In genomic region chr13:44918323-44919102, GRCh38 we compare ENCODE assay signal across 1 cellular context.
TF ChIP-seq lines count a peak whose summit lies in the region.

No MANE protein-coding gene starts in this region.

TF ChIP-seq in HepG2, 621 proteins besides CTCF, POLR2A, EP300 and RAD21 (continued from another document and continues in another):
- TF ChIP-seq, protein P1, sequence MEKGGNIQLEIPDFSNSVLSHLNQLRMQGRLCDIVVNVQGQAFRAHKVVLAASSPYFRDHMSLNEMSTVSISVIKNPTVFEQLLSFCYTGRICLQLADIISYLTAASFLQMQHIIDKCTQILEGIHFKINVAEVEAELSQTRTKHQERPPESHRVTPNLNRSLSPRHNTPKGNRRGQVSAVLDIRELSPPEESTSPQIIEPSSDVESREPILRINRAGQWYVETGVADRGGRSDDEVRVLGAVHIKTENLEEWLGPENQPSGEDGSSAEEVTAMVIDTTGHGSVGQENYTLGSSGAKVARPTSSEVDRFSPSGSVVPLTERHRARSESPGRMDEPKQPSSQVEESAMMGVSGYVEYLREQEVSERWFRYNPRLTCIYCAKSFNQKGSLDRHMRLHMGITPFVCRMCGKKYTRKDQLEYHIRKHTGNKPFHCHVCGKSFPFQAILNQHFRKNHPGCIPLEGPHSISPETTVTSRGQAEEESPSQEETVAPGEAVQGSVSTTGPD (CRISPR knock-in tag; IDR thresholded peaks at IDR 0.05) = no peak
- TF ChIP-seq EZH2 (conservative IDR thresholded peaks at IDR 0.05; ENCODE audit: low read depth, low read length) = no peak
- peak; percentile 13; the same call in 1 of the 2 replicates for TF ChIP-seq TFDP2 (CRISPR knock-in tag; IDR thresholded peaks at IDR 0.05)
- peak; percentile 50; the same call in 1 of the 3 replicates for TF ChIP-seq MXI1 (IDR thresholded peaks at IDR 0.05; ENCODE audit: borderline replicate concordance, low read depth, low read length)
- peak; percentile 5; the same call in 1 of the 2 replicates for TF ChIP-seq ZNF563 (CRISPR knock-in tag; IDR thresholded peaks at IDR 0.05)
- 0 out of 2 replicates have a peak, but pooled peaks have one; percentile 7 for TF ChIP-seq ZNF761 (CRISPR knock-in tag; conservative IDR thresholded peaks at IDR 0.05)
- TF ChIP-seq TAF1 (CRISPR knock-in tag; IDR thresholded peaks at IDR 0.05) = peak; percentile 29; the same call in 1 of the 2 replicates
- TF ChIP-seq ZNF292 (CRISPR knock-in tag; IDR thresholded peaks at IDR 0.05; ENCODE audit: borderline replicate concordance, low read depth) = peak; percentile 83
- no peak for TF ChIP-seq NR2F2 (IDR thresholded peaks at IDR 0.05; ENCODE audit: borderline replicate concordance, low read depth)
- TF ChIP-seq ELF3 (CRISPR knock-in tag; IDR thresholded peaks at IDR 0.05) = 0 out of 2 replicates have a peak, but pooled peaks have one; percentile 39
- 0 out of 2 replicates have a peak, but pooled peaks have one; percentile 33 for TF ChIP-seq ETV6 (CRISPR knock-in tag; conservative IDR thresholded peaks at IDR 0.05)
- 0 out of 4 replicates have a peak, but pooled peaks of 1 of the 2 experiments have one; percentile 6 for TF ChIP-seq ATF4 (CRISPR knock-in tag; IDR thresholded peaks at IDR 0.05)
- peak; percentile 48 for TF ChIP-seq STAG1 (CRISPR knock-in tag; IDR thresholded peaks at IDR 0.05)
- no peak for TF ChIP-seq ETS1 (CRISPR knock-in tag; IDR thresholded peaks at IDR 0.05)
- TF ChIP-seq, protein P2, sequence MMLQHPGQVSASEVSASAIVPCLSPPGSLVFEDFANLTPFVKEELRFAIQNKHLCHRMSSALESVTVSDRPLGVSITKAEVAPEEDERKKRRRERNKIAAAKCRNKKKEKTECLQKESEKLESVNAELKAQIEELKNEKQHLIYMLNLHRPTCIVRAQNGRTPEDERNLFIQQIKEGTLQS (CRISPR knock-in tag; IDR thresholded peaks at IDR 0.05) = peak; percentile 80
- TF ChIP-seq, protein P3, sequence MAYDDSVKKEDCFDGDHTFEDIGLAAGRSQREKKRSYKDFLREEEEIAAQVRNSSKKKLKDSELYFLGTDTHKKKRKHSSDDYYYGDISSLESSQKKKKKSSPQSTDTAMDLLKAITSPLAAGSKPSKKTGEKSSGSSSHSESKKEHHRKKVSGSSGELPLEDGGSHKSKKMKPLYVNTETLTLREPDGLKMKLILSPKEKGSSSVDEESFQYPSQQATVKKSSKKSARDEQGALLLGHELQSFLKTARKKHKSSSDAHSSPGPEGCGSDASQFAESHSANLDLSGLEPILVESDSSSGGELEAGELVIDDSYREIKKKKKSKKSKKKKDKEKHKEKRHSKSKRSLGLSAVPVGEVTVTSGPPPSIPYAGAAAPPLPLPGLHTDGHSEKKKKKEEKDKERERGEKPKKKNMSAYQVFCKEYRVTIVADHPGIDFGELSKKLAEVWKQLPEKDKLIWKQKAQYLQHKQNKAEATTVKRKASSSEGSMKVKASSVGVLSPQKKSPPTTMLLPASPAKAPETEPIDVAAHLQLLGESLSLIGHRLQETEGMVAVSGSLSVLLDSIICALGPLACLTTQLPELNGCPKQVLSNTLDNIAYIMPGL (CRISPR knock-in tag; IDR thresholded peaks at IDR 0.05; ENCODE audit: borderline replicate concordance in 1 of 2, low read depth in 1 of 2) = peak; percentile 70 to 95
- TF ChIP-seq, protein P4, sequence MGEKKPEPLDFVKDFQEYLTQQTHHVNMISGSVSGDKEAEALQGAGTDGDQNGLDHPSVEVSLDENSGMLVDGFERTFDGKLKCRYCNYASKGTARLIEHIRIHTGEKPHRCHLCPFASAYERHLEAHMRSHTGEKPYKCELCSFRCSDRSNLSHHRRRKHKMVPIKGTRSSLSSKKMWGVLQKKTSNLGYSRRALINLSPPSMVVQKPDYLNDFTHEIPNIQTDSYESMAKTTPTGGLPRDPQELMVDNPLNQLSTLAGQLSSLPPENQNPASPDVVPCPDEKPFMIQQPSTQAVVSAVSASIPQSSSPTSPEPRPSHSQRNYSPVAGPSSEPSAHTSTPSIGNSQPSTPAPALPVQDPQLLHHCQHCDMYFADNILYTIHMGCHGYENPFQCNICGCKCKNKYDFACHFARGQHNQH (CRISPR knock-in tag; IDR thresholded peaks at IDR 0.05) = no peak
- TF ChIP-seq, protein P5, sequence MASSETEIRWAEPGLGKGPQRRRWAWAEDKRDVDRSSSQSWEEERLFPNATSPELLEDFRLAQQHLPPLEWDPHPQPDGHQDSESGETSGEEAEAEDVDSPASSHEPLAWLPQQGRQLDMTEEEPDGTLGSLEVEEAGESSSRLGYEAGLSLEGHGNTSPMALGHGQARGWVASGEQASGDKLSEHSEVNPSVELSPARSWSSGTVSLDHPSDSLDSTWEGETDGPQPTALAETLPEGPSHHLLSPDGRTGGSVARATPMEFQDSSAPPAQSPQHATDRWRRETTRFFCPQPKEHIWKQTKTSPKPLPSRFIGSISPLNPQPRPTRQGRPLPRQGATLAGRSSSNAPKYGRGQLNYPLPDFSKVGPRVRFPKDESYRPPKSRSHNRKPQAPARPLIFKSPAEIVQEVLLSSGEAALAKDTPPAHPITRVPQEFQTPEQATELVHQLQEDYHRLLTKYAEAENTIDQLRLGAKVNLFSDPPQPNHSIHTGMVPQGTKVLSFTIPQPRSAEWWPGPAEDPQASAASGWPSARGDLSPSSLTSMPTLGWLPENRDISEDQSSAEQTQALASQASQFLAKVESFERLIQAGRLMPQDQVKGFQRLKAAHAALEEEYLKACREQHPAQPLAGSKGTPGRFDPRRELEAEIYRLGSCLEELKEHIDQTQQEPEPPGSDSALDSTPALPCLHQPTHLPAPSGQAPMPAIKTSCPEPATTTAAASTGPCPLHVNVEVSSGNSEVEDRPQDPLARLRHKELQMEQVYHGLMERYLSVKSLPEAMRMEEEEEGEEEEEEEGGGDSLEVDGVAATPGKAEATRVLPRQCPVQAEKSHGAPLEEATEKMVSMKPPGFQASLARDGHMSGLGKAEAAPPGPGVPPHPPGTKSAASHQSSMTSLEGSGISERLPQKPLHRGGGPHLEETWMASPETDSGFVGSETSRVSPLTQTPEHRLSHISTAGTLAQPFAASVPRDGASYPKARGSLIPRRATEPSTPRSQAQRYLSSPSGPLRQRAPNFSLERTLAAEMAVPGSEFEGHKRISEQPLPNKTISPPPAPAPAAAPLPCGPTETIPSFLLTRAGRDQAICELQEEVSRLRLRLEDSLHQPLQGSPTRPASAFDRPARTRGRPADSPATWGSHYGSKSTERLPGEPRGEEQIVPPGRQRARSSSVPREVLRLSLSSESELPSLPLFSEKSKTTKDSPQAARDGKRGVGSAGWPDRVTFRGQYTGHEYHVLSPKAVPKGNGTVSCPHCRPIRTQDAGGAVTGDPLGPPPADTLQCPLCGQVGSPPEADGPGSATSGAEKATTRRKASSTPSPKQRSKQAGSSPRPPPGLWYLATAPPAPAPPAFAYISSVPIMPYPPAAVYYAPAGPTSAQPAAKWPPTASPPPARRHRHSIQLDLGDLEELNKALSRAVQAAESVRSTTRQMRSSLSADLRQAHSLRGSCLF (CRISPR knock-in tag; IDR thresholded peaks at IDR 0.05; ENCODE audit: borderline replicate concordance) = no peak
- TF ChIP-seq RFX1 (IDR thresholded peaks at IDR 0.05) = no peak
- TF ChIP-seq ZNF224 (CRISPR knock-in tag; IDR thresholded peaks at IDR 0.05) = peak; percentile 79; the same call in 1 of the 2 replicates
- TF ChIP-seq ZNF34 (CRISPR knock-in tag; IDR thresholded peaks at IDR 0.05; ENCODE audit: borderline replicate concordance) = no peak
- TF ChIP-seq ZNF644 (CRISPR knock-in tag; IDR thresholded peaks at IDR 0.05; ENCODE audit: low read depth) = peak; percentile 80
- TF ChIP-seq CEBPB (IDR thresholded peaks at IDR 0.05; ENCODE audit: borderline replicate concordance, low read depth, low read length) = no peak
- peak; percentile 17; the same call in 1 of the 2 replicates for TF ChIP-seq MYC (CRISPR knock-in tag; IDR thresholded peaks at IDR 0.05; ENCODE audit: borderline replicate concordance)
- TF ChIP-seq, protein P6, sequence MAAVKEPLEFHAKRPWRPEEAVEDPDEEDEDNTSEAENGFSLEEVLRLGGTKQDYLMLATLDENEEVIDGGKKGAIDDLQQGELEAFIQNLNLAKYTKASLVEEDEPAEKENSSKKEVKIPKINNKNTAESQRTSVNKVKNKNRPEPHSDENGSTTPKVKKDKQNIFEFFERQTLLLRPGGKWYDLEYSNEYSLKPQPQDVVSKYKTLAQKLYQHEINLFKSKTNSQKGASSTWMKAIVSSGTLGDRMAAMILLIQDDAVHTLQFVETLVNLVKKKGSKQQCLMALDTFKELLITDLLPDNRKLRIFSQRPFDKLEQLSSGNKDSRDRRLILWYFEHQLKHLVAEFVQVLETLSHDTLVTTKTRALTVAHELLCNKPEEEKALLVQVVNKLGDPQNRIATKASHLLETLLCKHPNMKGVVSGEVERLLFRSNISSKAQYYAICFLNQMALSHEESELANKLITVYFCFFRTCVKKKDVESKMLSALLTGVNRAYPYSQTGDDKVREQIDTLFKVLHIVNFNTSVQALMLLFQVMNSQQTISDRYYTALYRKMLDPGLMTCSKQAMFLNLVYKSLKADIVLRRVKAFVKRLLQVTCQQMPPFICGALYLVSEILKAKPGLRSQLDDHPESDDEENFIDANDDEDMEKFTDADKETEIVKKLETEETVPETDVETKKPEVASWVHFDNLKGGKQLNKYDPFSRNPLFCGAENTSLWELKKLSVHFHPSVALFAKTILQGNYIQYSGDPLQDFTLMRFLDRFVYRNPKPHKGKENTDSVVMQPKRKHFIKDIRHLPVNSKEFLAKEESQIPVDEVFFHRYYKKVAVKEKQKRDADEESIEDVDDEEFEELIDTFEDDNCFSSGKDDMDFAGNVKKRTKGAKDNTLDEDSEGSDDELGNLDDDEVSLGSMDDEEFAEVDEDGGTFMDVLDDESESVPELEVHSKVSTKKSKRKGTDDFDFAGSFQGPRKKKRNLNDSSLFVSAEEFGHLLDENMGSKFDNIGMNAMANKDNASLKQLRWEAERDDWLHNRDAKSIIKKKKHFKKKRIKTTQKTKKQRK (IDR thresholded peaks at IDR 0.05; ENCODE audit: low read length) = no peak
- no peak for TF ChIP-seq HNF4A (CRISPR knock-in tag; IDR thresholded peaks at IDR 0.05)
- peak; percentile 89; the same call in 1 of the 2 replicates for TF ChIP-seq ZSCAN30 (CRISPR knock-in tag; IDR thresholded peaks at IDR 0.05)
- TF ChIP-seq BATF2 (CRISPR knock-in tag; IDR thresholded peaks at IDR 0.05) = no peak
- peak; percentile 42 for TF ChIP-seq RNF2 (conservative IDR thresholded peaks at IDR 0.05; ENCODE audit: low read depth)
- TF ChIP-seq, protein P7, sequence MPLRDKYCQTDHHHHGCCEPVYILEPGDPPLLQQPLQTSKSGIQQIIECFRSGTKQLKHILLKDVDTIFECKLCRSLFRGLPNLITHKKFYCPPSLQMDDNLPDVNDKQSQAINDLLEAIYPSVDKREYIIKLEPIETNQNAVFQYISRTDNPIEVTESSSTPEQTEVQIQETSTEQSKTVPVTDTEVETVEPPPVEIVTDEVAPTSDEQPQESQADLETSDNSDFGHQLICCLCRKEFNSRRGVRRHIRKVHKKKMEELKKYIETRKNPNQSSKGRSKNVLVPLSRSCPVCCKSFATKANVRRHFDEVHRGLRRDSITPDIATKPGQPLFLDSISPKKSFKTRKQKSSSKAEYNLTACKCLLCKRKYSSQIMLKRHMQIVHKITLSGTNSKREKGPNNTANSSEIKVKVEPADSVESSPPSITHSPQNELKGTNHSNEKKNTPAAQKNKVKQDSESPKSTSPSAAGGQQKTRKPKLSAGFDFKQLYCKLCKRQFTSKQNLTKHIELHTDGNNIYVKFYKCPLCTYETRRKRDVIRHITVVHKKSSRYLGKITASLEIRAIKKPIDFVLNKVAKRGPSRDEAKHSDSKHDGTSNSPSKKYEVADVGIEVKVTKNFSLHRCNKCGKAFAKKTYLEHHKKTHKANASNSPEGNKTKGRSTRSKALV (CRISPR knock-in tag; IDR thresholded peaks at IDR 0.05) = no peak; the same call in 1 of the 2 replicates
- peak; percentile 69 for TF ChIP-seq ETV5 (CRISPR knock-in tag; IDR thresholded peaks at IDR 0.05; ENCODE audit: borderline replicate concordance)
- TF ChIP-seq DNMT3B (CRISPR knock-in tag; conservative IDR thresholded peaks at IDR 0.05) = no peak
- 0 out of 2 replicates have a peak, but pooled peaks have one; percentile 8 for TF ChIP-seq FOXJ3 (CRISPR knock-in tag; IDR thresholded peaks at IDR 0.05; ENCODE audit: borderline replicate concordance)
- no peak for TF ChIP-seq DMTF1 (CRISPR knock-in tag; IDR thresholded peaks at IDR 0.05)
